Comparison of ENCODE assay signal across 8 cellular contexts in the genomic region with DNA sequence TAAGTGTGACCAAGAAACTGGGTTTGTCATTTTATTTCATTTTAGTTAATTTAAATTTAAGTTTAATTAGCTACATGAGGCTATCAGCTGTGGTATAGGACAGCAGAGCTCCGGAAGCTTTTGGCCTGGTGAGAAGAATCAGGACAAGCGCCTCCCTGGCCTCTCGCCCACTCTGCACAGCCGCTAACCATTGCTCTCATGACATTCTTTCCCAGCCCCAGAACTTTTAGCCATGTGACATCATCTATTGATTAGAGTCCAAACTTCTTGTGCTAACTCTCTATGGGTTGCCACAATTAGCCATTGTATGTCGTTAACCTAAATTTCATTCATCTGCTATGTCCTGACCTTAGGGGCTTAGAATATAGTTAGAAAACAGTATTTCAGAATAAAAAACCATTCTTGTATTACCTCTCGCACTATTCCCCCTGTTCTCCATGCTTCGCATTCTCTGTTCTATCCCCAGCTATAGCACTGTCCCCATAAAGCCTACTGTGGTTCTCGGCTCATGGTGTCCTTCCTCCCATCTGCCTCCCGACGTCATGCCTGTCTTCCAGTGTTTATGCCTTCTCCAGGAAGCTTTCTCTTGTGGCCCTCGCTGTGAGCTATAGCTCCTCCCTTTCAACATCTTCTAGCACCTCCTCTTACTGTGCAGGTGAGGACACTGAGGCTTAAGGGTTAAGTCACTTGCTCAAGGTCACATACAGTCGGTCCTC. TPM values are rescaled to one million over a fixed set of nuclear protein-coding genes. Genes with fewer than 3 reads are reported as not detected.
A peak's percentile ranks its signal among the peaks of the same experiment; 100 is the strongest.
DNase-seq lines count a peak whose midpoint lies in the region; TF ChIP-seq lines count a peak whose summit lies in the region.

No MANE protein-coding gene starts in this region.

- WGBS in endodermal cell (ENCODE audit: insufficient coverage in 1 of 2, insufficient read length in 1 of 2), 2 experiments = 95 to 97% methylated on average over 11 to 12 of the region's 12 CpGs

- H3K27me3 Mint-ChIP-seq in endodermal cell (ENCODE audit: insufficient read depth) (no peaks in the 10 kb centered on the region), mesothelial cell of epicardium (ENCODE audit: low read depth) (no peaks in the 10 kb centered on the region)

- no peak for DNase-seq in Peyer's patch
- no peak for DNase-seq in endodermal cell
- no peak for DNase-seq in mesothelial cell of epicardium (ENCODE audit: low spot score in 2 of 2, unreplicated experiment in 2 of 2)
- DNase-seq in tibial artery = no peak
- DNase-seq in activated CD4-positive, alpha-beta T cell treated with anti-CD3 and anti-CD28 coated beads for 4 hours = no peak
- DNase-seq in DMS53 treated with DMSO at 0.1 percent for 48 hours (lab: John Stamatoyannopoulos, UW; ENCODE audit: unreplicated experiment) = no peak
- no peak for DNase-seq in DMS 273 treated with DMSO at 0.1 percent for 48 hours (lab: John Stamatoyannopoulos, UW)
- no peak for DNase-seq in SW480 (ENCODE audit: low spot score)

- no peak for TF ChIP-seq CTCF in Peyer's patch (IDR thresholded peaks at IDR 0.05)
- no peak for TF ChIP-seq CTCF in endodermal cell (conservative IDR thresholded peaks at IDR 0.05)
- TF ChIP-seq CTCF in mesothelial cell of epicardium (IDR thresholded peaks at IDR 0.05; ENCODE audit: unreplicated experiment) = no peak
- TF ChIP-seq CTCF in tibial artery (IDR thresholded peaks at IDR 0.05) = no peak

- H3K27me3 ChIP-seq in Peyer's patch (no peaks in the 10 kb centered on the region), endodermal cell (ENCODE audit: control insufficient read depth, insufficient read depth, low read length, poor library complexity, severe bottlenecking) (no peaks in the 10 kb centered on the region), tibial artery (no peaks in the 10 kb centered on the region)

- peaks cover 49% of the 10 kb centered on the region for H3K36me3 Mint-ChIP-seq in endodermal cell (ENCODE audit: low read depth)
- H3K36me3 Mint-ChIP-seq in mesothelial cell of epicardium = peaks cover 28% of the 10 kb centered on the region

- H3K4me3 Mint-ChIP-seq in endodermal cell (no peak overlapping the region), mesothelial cell of epicardium (no peak overlapping the region)

- H3K27ac ChIP-seq in Peyer's patch = peak overlapping the region; percentile 44 to 81 (median 63)
- peak overlapping the region; percentile 88 for H3K27ac ChIP-seq in endodermal cell (ENCODE audit: low read depth, low read length)
- H3K27ac ChIP-seq in tibial artery = peak overlapping the region; percentile 51 to 65

- H3K36me3 ChIP-seq in Peyer's patch = no peaks in the 10 kb centered on the region
- H3K36me3 ChIP-seq in endodermal cell (ENCODE audit: control insufficient read depth, insufficient read depth, low read length) = peaks cover 63% of the 10 kb centered on the region
- H3K36me3 ChIP-seq in tibial artery = peaks cover 0 to 21% (median 15%) of the 10 kb centered on the region in 3 donors

- H3K4me3 ChIP-seq in Peyer's patch = no peak overlapping the region
- H3K4me3 ChIP-seq in endodermal cell (ENCODE audit: low read length) = no peak overlapping the region
- H3K4me3 ChIP-seq in tibial artery = no peak overlapping the region

- H3K4me1 ChIP-seq in Peyer's patch (peaks cover 3 to 11% (median 7%) of the 10 kb centered on the region in 4 donors), endodermal cell (ENCODE audit: control insufficient read depth, insufficient read depth, low read length) (no peaks in the 10 kb centered on the region), tibial artery (peaks cover 0 to 88% (median 56%) of the 10 kb centered on the region in 4 donors)

- H3K27ac Mint-ChIP-seq in endodermal cell (no peak overlapping the region), mesothelial cell of epicardium (peak overlapping the region; percentile 99)

- H3K9ac ChIP-seq in endodermal cell (ENCODE audit: extremely low read depth, low read length, poor library complexity, severe bottlenecking) = no peak overlapping the region

- intact Hi-C loops in tibial artery (cut with DNase I; ENCODE audit: low total_unique reads) = no loop called here

- no peak for TF ChIP-seq POLR2A in Peyer's patch (IDR thresholded peaks at IDR 0.05)

- H3K4me1 Mint-ChIP-seq in endodermal cell (peaks cover 7% of the 10 kb centered on the region), mesothelial cell of epicardium (peaks cover 33% of the 10 kb centered on the region)

- no peaks in the 10 kb centered on the region for H3K9me3 Mint-ChIP-seq in endodermal cell
- no peaks in the 10 kb centered on the region for H3K9me3 Mint-ChIP-seq in mesothelial cell of epicardium

- no peaks in the 10 kb centered on the region for H3K9me3 ChIP-seq in Peyer's patch
- H3K9me3 ChIP-seq in endodermal cell (ENCODE audit: control insufficient read depth, low read length) = no peaks in the 10 kb centered on the region
- H3K9me3 ChIP-seq in tibial artery = no peaks in the 10 kb centered on the region

RNA-seq across cellular contexts. Expression of a gene that starts 23.5 kb away (rescaled TPM):
- total RNA-seq in Peyer's patch (10 to 100 TPM; 11.6 to 35.5 (median 23.3) TPM), endodermal cell (10 to 100 TPM; 27.1 to 28.3 TPM), mesothelial cell of epicardium (36.1 to 38.4 TPM (median 37.7 TPM) in 3 replicates)
- polyA plus RNA-seq in endodermal cell (2013, experiment 1 of 2) = 16.6 TPM
- 20.3 TPM for polyA plus RNA-seq in endodermal cell (2013, experiment 2 of 2)

RNA-seq across cellular contexts. Expression of a gene that starts 46.0 kb away (rescaled TPM):
- 1 to 10 TPM in 1 of 4 donors, not detected in 3; 1.2 TPM for total RNA-seq in Peyer's patch
- total RNA-seq in endodermal cell = not detected
- not detected for polyA plus RNA-seq in endodermal cell (2013, experiment 1 of 2)
- not detected for polyA plus RNA-seq in endodermal cell (2013, experiment 2 of 2)
- not detected in 3 replicates for total RNA-seq in mesothelial cell of epicardium
